24 cellular contexts compared by ENCODE assay signal in the genomic region with DNA sequence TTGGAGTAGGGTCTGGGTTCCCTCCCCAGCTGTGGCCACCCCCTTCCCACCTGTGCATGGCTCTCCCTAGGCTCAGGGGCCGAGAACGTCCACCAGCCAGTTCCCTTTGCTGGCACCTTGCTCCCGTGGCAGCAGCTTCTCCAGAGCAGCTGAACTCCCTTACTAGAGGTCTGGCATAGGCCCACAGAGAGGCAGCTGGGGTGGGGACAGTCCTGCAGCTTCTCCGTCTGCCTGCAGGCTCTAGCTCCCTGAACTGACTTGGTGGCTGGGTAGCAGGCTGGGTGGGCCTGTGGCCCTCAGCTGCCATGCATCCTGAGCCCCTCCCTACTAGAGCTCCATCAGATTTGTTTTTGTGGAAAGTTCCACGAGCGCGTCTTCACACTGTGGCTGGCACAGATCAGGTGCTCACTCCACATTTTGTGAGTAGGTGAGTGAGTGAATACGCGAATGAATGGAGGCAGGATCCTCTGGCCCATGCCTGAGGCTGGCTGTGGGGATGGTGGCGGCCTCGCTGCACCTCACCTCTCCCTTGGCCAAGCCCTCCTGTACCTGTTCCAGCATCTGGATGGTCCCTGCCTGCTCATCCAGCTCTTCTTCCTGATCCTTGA.
"Had no signal": no experiment of that assay in that cellular context is flagged by ENCODE, and none has a peak within 500 bp of the region (broad histone marks: within the 10 kb centered on the region; RNA-seq: fewer than 3 reads in every experiment).

No MANE protein-coding gene starts in this region.

- H3K27ac Mint-ChIP-seq: effector memory CD8-positive, alpha-beta T cell; mesothelial cell of epicardium; type B pancreatic cell had no signal

- H3K4me3 Mint-ChIP-seq: effector memory CD8-positive, alpha-beta T cell; mesothelial cell of epicardium; naive thymus-derived CD4-positive, alpha-beta T cell; nephron progenitor cell; type B pancreatic cell had no signal

- H3K27me3 Mint-ChIP-seq: effector memory CD8-positive, alpha-beta T cell; naive thymus-derived CD4-positive, alpha-beta T cell; type B pancreatic cell had no signal

- DNase-seq: cortex of kidney; effector memory CD8-positive, alpha-beta T cell; gastrocnemius medialis; heart left ventricle; kidney; mesenchymal stem cell; mucosa of descending colon; naive thymus-derived CD4-positive, alpha-beta T cell; nephron progenitor cell; occipital lobe; ovary; psoas muscle; spleen; stimulated activated CD4-positive, alpha-beta T cell treated with anti-CD3 and anti-CD28 coated beads, Interleukin-4, amount 100 ng/mL, for 4 hours; stimulated activated naive CD4-positive, alpha-beta T cell treated with Interleukin-2 at 50 U/mL for 16 hours; stomach; thyroid gland had no signal

- H3K9me3 Mint-ChIP-seq: effector memory CD8-positive, alpha-beta T cell; mesothelial cell of epicardium; nephron progenitor cell; type B pancreatic cell had no signal

- H3K4me1 Mint-ChIP-seq: mesothelial cell of epicardium; naive thymus-derived CD4-positive, alpha-beta T cell had no signal

- H3K4me2 ChIP-seq: hepatocyte had no signal

- H3K27ac ChIP-seq: gastrocnemius medialis, heart left ventricle, hepatocyte, left lung, ovary, psoas muscle, skin epidermis, spleen, stomach, thyroid gland had no signal

- H2AFZ ChIP-seq: hepatocyte had no signal

- H3K4me1 ChIP-seq: left lung, psoas muscle, spleen, stomach, thyroid gland had no signal

- FAIRE-seq: endometrium, kidney had no signal

- H3K4me3 ChIP-seq: gastrocnemius medialis, heart left ventricle, hepatocyte, left lung, mucosa of descending colon, ovary, psoas muscle, skin epidermis, spleen, stomach, thyroid gland had no signal

- H3K27me3 ChIP-seq: gastrocnemius medialis, heart left ventricle, hepatocyte, left lung, ovary, spleen, stomach, thyroid gland had no signal

- H3K79me2 ChIP-seq: hepatocyte had no signal

- ATAC-seq: effector memory CD8-positive, alpha-beta T cell; gastrocnemius medialis; heart left ventricle; left lung; mucosa of descending colon; naive thymus-derived CD4-positive, alpha-beta T cell; psoas muscle; right cardiac atrium had no signal

- H3K9me3 ChIP-seq: gastrocnemius medialis, heart left ventricle, left lung, mucosa of descending colon, ovary, psoas muscle, spleen, stomach, thyroid gland had no signal

- H3K36me3 ChIP-seq: ovary had no signal
